9 cellular contexts compared by ENCODE assay signal in the genomic region with DNA sequence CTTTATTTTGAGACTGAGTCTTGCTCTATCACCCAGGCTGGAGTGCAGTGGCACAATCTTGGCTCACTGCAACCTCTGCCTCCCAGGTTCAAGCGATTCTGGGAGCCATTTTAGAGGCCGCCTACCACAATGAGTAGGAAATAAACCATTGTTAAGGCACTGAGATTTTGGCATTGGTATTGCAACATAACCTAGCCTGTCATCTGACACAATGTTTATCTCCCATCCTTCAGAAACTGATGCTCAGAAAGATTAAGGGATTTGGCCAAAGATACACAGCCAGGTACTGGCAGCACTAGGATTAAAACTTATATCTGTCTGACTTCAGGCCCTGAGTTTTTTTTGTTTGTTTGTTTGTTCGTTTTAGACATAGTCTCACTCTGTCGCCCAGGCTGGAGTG.
"Had no signal": no experiment of that assay in that cellular context is flagged by ENCODE, and none has a peak within 500 bp of the region (broad histone marks: within the 10 kb centered on the region; RNA-seq: fewer than 3 reads in every experiment).

No MANE protein-coding gene starts in this region.

- H3K9ac ChIP-seq: GM23248, KMS-11 had no signal

- H3K4me3 ChIP-seq: GM23248, HAP-1 had no signal

- H3K9me3 ChIP-seq: HAP-1 had no signal

- H3K36me3 ChIP-seq: HAP-1 had no signal

- H3K27ac Mint-ChIP-seq: HFFc6, IgD-negative memory B cell had no signal

- H3K4me3 Mint-ChIP-seq: HFFc6, IgD-negative memory B cell had no signal

- H2AFZ ChIP-seq: GM23248 had no signal

- H3K4me2 ChIP-seq: KMS-11 had no signal

- DNase-seq: GM23248, GOT3, H7, HFFc6 had no signal

- ATAC-seq: HCT116 had no signal

- H3K27me3 Mint-ChIP-seq: IgD-negative memory B cell had no signal

- H3K27ac ChIP-seq: GM23248, HL-60, KMS-11 had no signal

- H3K4me1 ChIP-seq: HAP-1 had no signal

- H3K9me3 Mint-ChIP-seq: HFFc6, IgD-negative memory B cell had no signal

- H3K36me3 Mint-ChIP-seq: IgD-negative memory B cell had no signal
